In genomic region chr20:28602401-28603217, GRCh38 we compare ENCODE assay signal across 8 cellular contexts.
DNase-seq lines count a peak whose midpoint lies in the region; ATAC-seq lines count a peak whose summit lies in the region.

No MANE protein-coding gene starts in this region.

- DNase-seq in AG20443 (ENCODE audit: low spot score) (peak; percentile 87), RPMI8226 (peak; percentile 94), fibroblast of gingiva (ENCODE audit: low read depth) (peak; percentile 92), mesenteric fat pad (ENCODE audit: low spot score) (peak; percentile 91)
- peak; percentile 65 for DNase-seq in activated gamma-delta T cell treated with anti-CD3 and anti-CD28 coated beads, Interleukin-2, amount 50 U/mL, for 16 hours (ENCODE audit: low read depth)
- peak; percentile 50 to 58 (median 57) for DNase-seq in stimulated activated CD4-positive, alpha-beta T cell treated with anti-CD3 and anti-CD28 coated beads, TNF-alpha, amount 100 ng/mL, for 1 hour (ENCODE audit: low read depth in 3 of 3, low spot score in 1 of 3)

- ATAC-seq in GM19035 (IDR thresholded peaks at IDR 0.05; ENCODE audit: unreplicated experiment) (peak; percentile 100), HG03045 (IDR thresholded peaks at IDR 0.05; ENCODE audit: unreplicated experiment) (peak; percentile 100)

Comparison
In these comparisons a context has a peak if more than half of its experiments do, and no peak if none do; other contexts are left out.
1. Peak in every context shown above with its lines: DNase-seq and ATAC-seq.